Comparison of ENCODE assay signal across 16 cellular contexts in the genomic region with DNA sequence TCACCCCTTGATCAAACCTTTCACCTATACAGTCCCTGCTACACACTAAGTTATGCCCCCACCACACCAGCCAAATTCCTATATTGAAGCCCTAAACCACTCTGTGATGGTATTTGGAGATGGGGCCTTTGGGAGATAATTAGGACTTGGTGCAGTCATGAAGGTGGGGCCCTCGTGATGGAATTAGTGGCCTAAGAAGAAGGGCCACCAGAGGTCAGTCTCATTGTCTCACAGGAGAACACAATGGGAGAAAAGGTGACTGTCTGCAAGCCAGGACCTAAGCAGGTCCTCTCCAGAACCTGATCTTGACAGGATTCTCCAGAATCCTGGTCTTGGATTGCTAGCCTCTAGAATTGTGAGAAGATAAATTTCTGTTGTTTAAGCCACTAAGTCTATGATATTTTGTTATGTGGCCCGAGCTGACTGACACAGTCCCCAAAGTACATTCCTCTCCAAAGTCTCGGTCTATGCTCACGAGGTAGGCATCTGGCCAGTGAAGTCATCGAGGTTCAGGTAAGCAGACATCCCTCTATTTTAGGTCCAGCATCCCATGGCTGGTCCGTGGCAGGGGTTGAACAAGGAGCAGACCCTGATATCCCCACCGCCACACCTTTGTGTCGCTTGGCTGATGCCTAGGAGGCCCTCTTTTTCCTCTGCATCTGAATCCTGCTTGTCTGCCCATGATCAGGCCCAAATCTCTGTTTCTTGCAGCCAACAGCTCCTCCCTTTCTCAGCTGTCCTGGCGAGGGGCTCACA.
DNase-seq lines count a peak whose midpoint lies in the region; ATAC-seq, FAIRE-seq and TF ChIP-seq lines count a peak whose summit lies in the region.
"Had no signal": no experiment of that assay in that cellular context is flagged by ENCODE, and none has a peak within 500 bp of the region (broad histone marks: within the 10 kb centered on the region; RNA-seq: fewer than 3 reads in every experiment).

No MANE protein-coding gene starts in this region.

- CTCF ChIA-PET in MCF 10A (lab: Yijun Ruan, JAX) (interaction anchor here (0.6 to 1.5 kb wide), 6 partner anchors 12 to 485 kb away, joined by 3 to 7 read pairs (median 4); no protein-coding TSS in a partner anchor), mammary epithelial cell (lab: Charles Lee; ENCODE audit: low non-redundant PET) (no interaction called here)

- FAIRE-seq in HTR-8/SVneo (lab: Jason Lieb, UNC) = no peak
- FAIRE-seq: D721Med had no signal

- H4K20me1 ChIP-seq in mammary epithelial cell (ENCODE audit: insufficient read depth, low read length) = no peaks in the 10 kb centered on the region

- H3K27ac Mint-ChIP-seq in MCF 10A (ENCODE audit: low read depth, unreplicated experiment) (no peak overlapping the region), T-helper 17 cell (peak overlapping the region; percentile 99), endodermal cell (peak overlapping the region; percentile 26)

- no peak overlapping the region for H3K4me3 ChIP-seq in mammary epithelial cell (replicated peaks in 1 of 3; ENCODE audit: insufficient read depth in 1 of 3, low read depth in 2 of 3, low read length in 3 of 3)
- H3K4me3 ChIP-seq in endodermal cell (ENCODE audit: low read length) = no peak overlapping the region
- no peak overlapping the region for H3K4me3 ChIP-seq in transverse colon
- H3K4me3 ChIP-seq in lower leg skin (ENCODE audit: low read depth, poor library complexity, severe bottlenecking) = no peak overlapping the region
- H3K4me3 ChIP-seq: HAP-1 had no signal

- dilution Hi-C loops in mammary epithelial cell (cut with HindIII; ENCODE audit: low sequenced_read_pairs) = no loop called here

- no peaks in the 10 kb centered on the region for H3K4me1 Mint-ChIP-seq in MCF 10A (ENCODE audit: insufficient read depth, unreplicated experiment)
- H3K4me1 Mint-ChIP-seq in T-helper 17 cell = peaks cover 63% of the 10 kb centered on the region
- no peaks in the 10 kb centered on the region for H3K4me1 Mint-ChIP-seq in endodermal cell

- H3K4me1 ChIP-seq in mammary epithelial cell (ENCODE audit: insufficient read depth, low read length) = no peaks in the 10 kb centered on the region
- no peaks in the 10 kb centered on the region for H3K4me1 ChIP-seq in endodermal cell (ENCODE audit: control insufficient read depth, insufficient read depth, low read length)
- H3K4me1 ChIP-seq in transverse colon = peaks cover 0 to 3% (median 0%) of the 10 kb centered on the region in 4 donors
- H3K4me1 ChIP-seq: HAP-1 had no signal

- H3K27me3 Mint-ChIP-seq in MCF 10A (ENCODE audit: insufficient read depth, unreplicated experiment) = no peaks in the 10 kb centered on the region
- H3K27me3 Mint-ChIP-seq in T-helper 17 cell = no peaks in the 10 kb centered on the region
- peaks cover 3% of the 10 kb centered on the region for H3K27me3 Mint-ChIP-seq in endodermal cell (ENCODE audit: insufficient read depth)

- TF ChIP-seq CTCF in MCF 10A (IDR thresholded peaks at IDR 0.05; ENCODE audit: unreplicated experiment) (no peak), mammary epithelial cell (conservative IDR thresholded peaks at IDR 0.05 in 1 of 2, IDR thresholded peaks at IDR 0.05 in 1 of 2; ENCODE audit: extremely low read depth in 1 of 2, insufficient read depth in 1 of 2, low read depth in 1 of 2, low read length in 2 of 2) (no peak), endodermal cell (conservative IDR thresholded peaks at IDR 0.05) (peak; percentile 41), transverse colon (IDR thresholded peaks at IDR 0.05) (no peak), lower leg skin (IDR thresholded peaks at IDR 0.05) (no peak)

- intact Hi-C loops in MCF 10A (cut with micrococcal nuclease) = no loop called here
- intact Hi-C loops in mammary epithelial cell (cut with micrococcal nuclease) = no loop called here
- intact Hi-C loops in transverse colon (cut with DNase I; ENCODE audit: low total_unique reads) = no loop called here
- intact Hi-C loops in lower leg skin (cut with DNase I; ENCODE audit: low total_unique reads) = no loop called here

- H3K9ac ChIP-seq in mammary epithelial cell (ENCODE audit: insufficient read depth, low read length) (no peak overlapping the region), endodermal cell (ENCODE audit: extremely low read depth, low read length, poor library complexity, severe bottlenecking) (no peak overlapping the region)

- H3K36me3 ChIP-seq in mammary epithelial cell (ENCODE audit: insufficient read depth, low read length) = no peaks in the 10 kb centered on the region
- H3K36me3 ChIP-seq in endodermal cell (ENCODE audit: control insufficient read depth, insufficient read depth, low read length) = no peaks in the 10 kb centered on the region
- H3K36me3 ChIP-seq in transverse colon = no peaks in the 10 kb centered on the region
- H3K36me3 ChIP-seq: HAP-1 had no signal

- no peaks in the 10 kb centered on the region for H3K36me3 Mint-ChIP-seq in MCF 10A (ENCODE audit: insufficient read depth, unreplicated experiment)
- peaks cover 6% of the 10 kb centered on the region for H3K36me3 Mint-ChIP-seq in T-helper 17 cell (ENCODE audit: low read depth)
- no peaks in the 10 kb centered on the region for H3K36me3 Mint-ChIP-seq in endodermal cell (ENCODE audit: low read depth)

- no peaks in the 10 kb centered on the region for H3K79me2 ChIP-seq in mammary epithelial cell (ENCODE audit: insufficient read depth, low read length)

- H3K9me3 ChIP-seq in mammary epithelial cell (replicated peaks; ENCODE audit: insufficient read depth, low read length) (no peaks in the 10 kb centered on the region), T-helper 17 cell (ENCODE audit: control insufficient read depth, low read length, poor library complexity, severe bottlenecking) (no peaks in the 10 kb centered on the region), endodermal cell (ENCODE audit: control insufficient read depth, low read length) (no peaks in the 10 kb centered on the region), transverse colon (no peaks in the 10 kb centered on the region)
- H3K9me3 ChIP-seq: HAP-1 had no signal

- no peak overlapping the region for H3K4me2 ChIP-seq in mammary epithelial cell (ENCODE audit: insufficient read depth, low read depth, low read length)

- H3K4me3 Mint-ChIP-seq in MCF 10A (ENCODE audit: unreplicated experiment) (no peak overlapping the region), T-helper 17 cell (peak overlapping the region; percentile 77), endodermal cell (no peak overlapping the region)

- 86% methylated on average over 8 of the region's 9 CpGs for WGBS in mammary epithelial cell (ENCODE audit: low coverage, missing lambda C conversion rate)
- 92 to 94% methylated on average over 8 to 9 of the region's 9 CpGs for WGBS in endodermal cell (ENCODE audit: insufficient coverage in 1 of 2, insufficient read length in 1 of 2), 2 experiments
- 87 to 97% methylated on average over 3 to 9 of the region's 9 CpGs for WGBS in transverse colon (ENCODE audit: low coverage in 1 of 2), 2 donors
- WGBS in lower leg skin, 2 donors = 95 to 97% methylated on average over 8 to 9 of the region's 9 CpGs

- POLR2A ChIA-PET in MCF 10A (lab: Yijun Ruan, JAX) = no interaction called here

- TF ChIP-seq POLR2A in transverse colon (IDR thresholded peaks at IDR 0.05) (no peak), lower leg skin (IDR thresholded peaks at IDR 0.05) (no peak)

- BruUV-seq in MCF 10A (replicated peaks; lab: Mats Ljungman, UMichigan) (no TSS peak), mammary epithelial cell (replicated peaks; lab: Mats Ljungman, UMichigan) (no TSS peak)

- ATAC-seq in T-helper 17 cell (no peak), HG03025 (IDR thresholded peaks at IDR 0.05; ENCODE audit: low FRiP score, unreplicated experiment) (no peak)

- in situ Hi-C loops in mammary epithelial cell (cut with MboI; ENCODE audit: low sequenced_read_pairs in 2 of 2) = no loop called here
- in situ Hi-C loops in transverse colon (cut with MboI; ENCODE audit: low pct_ligation_motif_present in 1 of 4, low pct_unique_long_range_greater_than_20kb in 1 of 4, low sequenced_read_pairs in 3 of 4) = no loop called here

- H3K27me3 ChIP-seq in mammary epithelial cell (ENCODE audit: insufficient read depth, low read length) (no peaks in the 10 kb centered on the region), endodermal cell (ENCODE audit: control insufficient read depth, insufficient read depth, low read length, poor library complexity, severe bottlenecking) (no peaks in the 10 kb centered on the region), transverse colon (no peaks in the 10 kb centered on the region)

- H2AFZ ChIP-seq in mammary epithelial cell (ENCODE audit: low read depth, low read length) = no peak overlapping the region

- peak; percentile 11 for DNase-seq in MCF 10A (ENCODE audit: unreplicated experiment)
- DNase-seq in mammary epithelial cell = no peak
- no peak for DNase-seq in T-helper 17 cell
- DNase-seq in endodermal cell = no peak
- DNase-seq in transverse colon = no peak
- DNase-seq in lower leg skin (ENCODE audit: low spot score in 2 of 2) = no peak
- no peak for DNase-seq in HTR-8/SVneo (ENCODE audit: insufficient read length, low spot score)
- DNase-seq: caudate nucleus; GF-D8; KBM-7; NCI-H1092 treated with DMSO at 0.1 percent for 48 hours; SHP77; stimulated activated CD4-positive, alpha-beta T cell treated with anti-CD3 and anti-CD28 coated beads, Interleukin-12 subunit alpha, Interleukin-12 subunit beta, amount 100 ng/mL, for 4 hours had no signal

- no peaks in the 10 kb centered on the region for H3K9me3 Mint-ChIP-seq in MCF 10A (ENCODE audit: unreplicated experiment)
- no peaks in the 10 kb centered on the region for H3K9me3 Mint-ChIP-seq in endodermal cell

- TF ChIP-seq EP300 in transverse colon (IDR thresholded peaks at IDR 0.05; ENCODE audit: low read depth) = no peak

- no peak overlapping the region for H3K27ac ChIP-seq in mammary epithelial cell (ENCODE audit: insufficient read depth, low read depth, low read length)
- no peak overlapping the region for H3K27ac ChIP-seq in endodermal cell (ENCODE audit: low read depth, low read length)
- H3K27ac ChIP-seq in transverse colon = peak overlapping the region in 3 of 4 donors; percentile 6 to 38 (median 27)

Comparison
In these comparisons a context has a peak if more than half of its experiments do, and no peak if none do; other contexts are left out.
1. H3K27ac ChIP-seq: peak in transverse colon (3 of 4); none in mammary epithelial cell (single experiment) and endodermal cell (single experiment).